In genomic region chr10:70558871-70559810, GRCh38 we compare ENCODE assay signal across 8 cellular contexts. TPM values are rescaled to one million over a fixed set of nuclear protein-coding genes. Genes with fewer than 3 reads are reported as not detected.
DNase-seq lines count a peak whose midpoint lies in the region; ATAC-seq and TF ChIP-seq lines count a peak whose summit lies in the region.

No MANE protein-coding gene starts in this region.

- peak; percentile 83 for DNase-seq in ELF-1 (ENCODE audit: low read depth, low spot score)
- DNase-seq in OCI-M1 (lab: John Stamatoyannopoulos, UW): peak; percentile 98
- peak; percentile 27 for DNase-seq in activated T-helper 1 cell treated with Interleukin-2 at 50 U/mL for 16 hours (ENCODE audit: low read depth)
- DNase-seq in prostate gland (ENCODE audit: low spot score): no peak
- DNase-seq in aorta: peak; percentile 63 to 67

- intact Hi-C loops in prostate gland (cut with DNase I) (no loop called here), aorta (cut with DNase I) (no loop called here)

- no peak for TF ChIP-seq POLR2A in gastroesophageal sphincter (IDR thresholded peaks at IDR 0.05)
- TF ChIP-seq POLR2A in prostate gland (IDR thresholded peaks at IDR 0.05): no peak

- no peak overlapping the region for H3K4me3 ChIP-seq in gastroesophageal sphincter
- H3K4me3 ChIP-seq in prostate gland: no peak overlapping the region
- no peak overlapping the region for H3K4me3 ChIP-seq in aorta (ENCODE audit: low read length in 2 of 2)

- peaks cover 0 to 48% (median 17%) of the 10 kb centered on the region in 3 donors for H3K4me1 ChIP-seq in gastroesophageal sphincter
- no peaks in the 10 kb centered on the region for H3K4me1 ChIP-seq in prostate gland (replicated peaks)
- no peaks in the 10 kb centered on the region for H3K4me1 ChIP-seq in aorta (ENCODE audit: control insufficient read depth in 1 of 2, insufficient read depth in 2 of 2, low read length in 2 of 2)

- ATAC-seq in HG02588 (IDR thresholded peaks at IDR 0.05; ENCODE audit: unreplicated experiment) (peak; percentile 53), gastroesophageal sphincter (peak; percentile 71), aorta (ENCODE audit: low FRiP score) (peak; percentile 40), HG03469 (IDR thresholded peaks at IDR 0.05; ENCODE audit: unreplicated experiment) (no peak)

- H3K27me3 ChIP-seq in gastroesophageal sphincter (no peaks in the 10 kb centered on the region), prostate gland (replicated peaks; ENCODE audit: insufficient read depth) (no peaks in the 10 kb centered on the region), aorta (ENCODE audit: control insufficient read depth in 1 of 2, insufficient read depth in 2 of 2, low read length in 1 of 2) (no peaks in the 10 kb centered on the region)

- H3K36me3 ChIP-seq in gastroesophageal sphincter (peaks cover 0 to 20% of the 10 kb centered on the region in 2 donors), prostate gland (no peaks in the 10 kb centered on the region), aorta (ENCODE audit: control insufficient read depth in 1 of 2, insufficient read depth in 2 of 2, low read length in 1 of 2) (no peaks in the 10 kb centered on the region)

- H3K27ac ChIP-seq in gastroesophageal sphincter (peak overlapping the region in 1 of 4 donors; percentile 17), prostate gland (no peak overlapping the region), aorta (ENCODE audit: low read depth in 1 of 2, low read length in 2 of 2) (no peak overlapping the region)

- peak in 3 of 4 experiments; percentile 18 to 65 (median 58) for TF ChIP-seq CTCF in gastroesophageal sphincter (IDR thresholded peaks at IDR 0.05)
- peak in 3 of 4 experiments; percentile 27 to 67 (median 36) for TF ChIP-seq CTCF in prostate gland (IDR thresholded peaks at IDR 0.05)

- no peaks in the 10 kb centered on the region for H3K9me3 ChIP-seq in gastroesophageal sphincter
- H3K9me3 ChIP-seq in prostate gland: no peaks in the 10 kb centered on the region
- no peaks in the 10 kb centered on the region for H3K9me3 ChIP-seq in aorta (ENCODE audit: control insufficient read depth, low read length)

- TF ChIP-seq EP300 in gastroesophageal sphincter (IDR thresholded peaks at IDR 0.05): no peak

- WGBS in gastroesophageal sphincter (ENCODE audit: low coverage in 1 of 2), 2 donors: 42 to 48% methylated on average over 14 to 15 of the region's 20 CpGs
- WGBS in prostate gland: 35% methylated on average over 20 of the region's 20 CpGs
- WGBS in aorta, 2 donors: 20 to 23% methylated on average over 20 of the region's 20 CpGs

RNA-seq across cellular contexts. Expression of gene PRF1, which starts 43.4 kb away (rescaled TPM):
- total RNA-seq in gastroesophageal sphincter (1 to 10 TPM in 2 of 4 donors, under 1 TPM in 1, not detected in 1; 0.96 to 3.9 (median 2.0) TPM), prostate gland (1 to 10 TPM in 1 of 2 donors, under 1 TPM in 1; 0.32 to 2.3 TPM), aorta (1 to 10 TPM; 3.2 to 6.1 TPM)
- polyA plus RNA-seq in aorta: 1 to 10 TPM; 1.3 to 6.1 TPM
